Comparison of ENCODE assay signal across 9 cellular contexts in the genomic region with DNA sequence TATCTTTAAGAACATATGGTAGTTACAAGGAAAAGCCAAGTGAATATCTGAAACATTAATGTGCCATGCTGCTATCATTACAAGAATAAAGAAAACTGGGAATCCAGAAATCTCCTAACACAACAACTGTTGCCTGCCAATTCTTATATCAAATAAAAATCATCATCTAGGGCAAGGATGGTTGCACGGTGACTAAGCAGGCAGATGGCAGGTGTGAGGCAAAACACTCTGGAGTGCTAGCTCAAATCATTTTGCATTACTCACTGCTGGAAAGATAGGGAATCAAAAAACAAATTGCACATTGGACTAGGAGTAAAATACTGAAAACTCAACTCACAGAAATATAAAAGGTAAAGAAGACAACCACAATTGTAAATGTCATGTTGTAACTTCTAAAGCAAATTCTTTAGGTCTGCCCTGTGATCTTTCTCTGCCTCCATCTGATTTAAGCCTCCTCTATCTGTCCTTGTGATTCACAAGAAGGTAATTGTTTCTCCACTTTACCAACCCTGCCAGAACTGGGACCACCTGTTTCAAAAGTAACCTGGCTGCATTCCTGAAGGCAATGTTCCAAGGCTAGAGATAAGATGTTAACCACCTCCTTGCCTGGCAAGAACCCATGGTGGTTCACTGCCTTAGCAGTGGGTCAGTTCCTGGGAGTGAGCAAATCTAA. TPM values are rescaled to one million over a fixed set of nuclear protein-coding genes. Genes with fewer than 3 reads are reported as not detected.
DNase-seq lines count a peak whose midpoint lies in the region; ATAC-seq, FAIRE-seq and TF ChIP-seq lines count a peak whose summit lies in the region.
"Had no signal": no experiment of that assay in that cellular context is flagged by ENCODE, and none has a peak within 500 bp of the region (broad histone marks: within the 10 kb centered on the region; RNA-seq: fewer than 3 reads in every experiment).

No MANE protein-coding gene starts in this region.

- FAIRE-seq in islet of Langerhans (lab: Jason Lieb, UNC): peak; percentile 99
- FAIRE-seq in urothelium cell line (lab: Jason Lieb, UNC): no peak

- H3K4me1 ChIP-seq in left ventricle myocardium inferior (peaks cover 12% of the 10 kb centered on the region), RWPE2 (ENCODE audit: insufficient read depth, poor library complexity, severe bottlenecking) (peaks cover 31% of the 10 kb centered on the region)

- intact Hi-C loops in left cardiac atrium (cut with DNase I): loop anchor here (2.0 to 10.0 kb wide), 3 partner anchors 105 to 245 kb away; no protein-coding TSS in a partner anchor
- intact Hi-C loops in left ventricle myocardium inferior (cut with micrococcal nuclease): loop anchor here (5.0 to 10.0 kb wide), 2 partner anchors 142 to 245 kb away; no protein-coding TSS in a partner anchor

- H3K4me3 ChIP-seq in left ventricle myocardium inferior: no peak overlapping the region
- H3K4me3 ChIP-seq in RWPE2 (ENCODE audit: severe bottlenecking): no peak overlapping the region
- H3K4me3 ChIP-seq: BLaER1 treated with 17β-estradiol and CSF1 and Interleukin-3, amounts not matched to agents 10 nM and 100 nM had no signal

- no peak for DNase-seq in left cardiac atrium
- DNase-seq in left ventricle myocardium inferior: no peak
- no peak for DNase-seq in RWPE2 (ENCODE audit: low spot score)
- peak; percentile 34 for DNase-seq in urothelium cell line (ENCODE audit: low spot score)
- DNase-seq in putamen (ENCODE audit: low spot score): no peak
- DNase-seq in AML-193 (lab: John Stamatoyannopoulos, UW): no peak

- H3K36me3 ChIP-seq in left ventricle myocardium inferior (no peaks in the 10 kb centered on the region), RWPE2 (ENCODE audit: low read depth) (no peaks in the 10 kb centered on the region)
- H3K36me3 ChIP-seq: BLaER1 treated with 17β-estradiol and CSF1 and Interleukin-3, amounts not matched to agents 10 nM and 100 nM had no signal

- H3K27me3 ChIP-seq in left ventricle myocardium inferior (ENCODE audit: low read depth) (no peaks in the 10 kb centered on the region), RWPE2 (ENCODE audit: insufficient read depth, poor library complexity, severe bottlenecking) (no peaks in the 10 kb centered on the region)
- H3K27me3 ChIP-seq: BLaER1 treated with 17β-estradiol and CSF1 and Interleukin-3, amounts not matched to agents 10 nM and 100 nM had no signal

- ATAC-seq in left cardiac atrium: peak; percentile 50 to 96
- ATAC-seq in RWPE2 (ENCODE audit: low read depth): peak; percentile 88
- ATAC-seq in HG03139 (IDR thresholded peaks at IDR 0.05; ENCODE audit: unreplicated experiment): no peak

- H3K9me3 ChIP-seq in left ventricle myocardium inferior (replicated peaks): no peaks in the 10 kb centered on the region
- no peaks in the 10 kb centered on the region for H3K9me3 ChIP-seq in RWPE2 (ENCODE audit: severe bottlenecking)
- H3K9me3 ChIP-seq: BLaER1 treated with 17β-estradiol and CSF1 and Interleukin-3, amounts not matched to agents 10 nM and 100 nM had no signal

- TF ChIP-seq CTCF in left ventricle myocardium inferior (IDR thresholded peaks at IDR 0.05; ENCODE audit: borderline replicate concordance): no peak
- TF ChIP-seq CTCF in RWPE2 (IDR thresholded peaks at IDR 0.05; ENCODE audit: poor library complexity, severe bottlenecking): no peak

- H3K27ac ChIP-seq in left ventricle myocardium inferior (replicated peaks): no peak overlapping the region
- peak overlapping the region; percentile 39 for H3K27ac ChIP-seq in RWPE2 (ENCODE audit: poor library complexity, severe bottlenecking)
- H3K27ac ChIP-seq: BLaER1 treated with 17β-estradiol and CSF1 and Interleukin-3, amounts not matched to agents 10 nM and 100 nM had no signal

RNA-seq across cellular contexts. Expression of a gene that starts 33.0 kb away (rescaled TPM):
- 1 to 10 TPM; 2.2 to 3.0 TPM for total RNA-seq in left cardiac atrium
- total RNA-seq in left ventricle myocardium inferior: 1.8 TPM
